In genomic region chr19:1929051-1929742, GRCh38 we compare ENCODE assay signal across 7 cellular contexts. TPM values are rescaled to one million over a fixed set of nuclear protein-coding genes. Genes with fewer than 3 reads are reported as not detected.
A peak's percentile ranks its signal among the peaks of the same experiment; 100 is the strongest.
DNase-seq lines count a peak whose midpoint lies in the region; ATAC-seq, FAIRE-seq and TF ChIP-seq lines count a peak whose summit lies in the region.

No MANE protein-coding gene starts in this region.

- no peak overlapping the region for H3K27ac ChIP-seq in RWPE2 (ENCODE audit: poor library complexity, severe bottlenecking)
- H3K27ac ChIP-seq in gastroesophageal sphincter: no peak overlapping the region
- no peak overlapping the region for H3K27ac ChIP-seq in testis

- TF ChIP-seq POLR2A in GM12892 (IDR thresholded peaks at IDR 0.05; ENCODE audit: low read depth, low read length) (no peak), gastroesophageal sphincter (IDR thresholded peaks at IDR 0.05) (no peak), testis (IDR thresholded peaks at IDR 0.05) (no peak)

- intact Hi-C loops in testis (cut with DNase I; ENCODE audit: low total_unique reads): no loop called here

- no peak for TF ChIP-seq EP300 in Ishikawa (IDR thresholded peaks at IDR 0.05; ENCODE audit: borderline replicate concordance)
- no peak for TF ChIP-seq EP300 in gastroesophageal sphincter (IDR thresholded peaks at IDR 0.05)

- FAIRE-seq in GM12892 (lab: Jason Lieb, UNC): peak; percentile 95

- H3K4me1 Mint-ChIP-seq in osteocyte (ENCODE audit: unreplicated experiment): peaks cover 8% of the 10 kb centered on the region

- peak overlapping the region; percentile 77 for H3K4me3 Mint-ChIP-seq in osteocyte (ENCODE audit: unreplicated experiment)

- WGBS in gastroesophageal sphincter (ENCODE audit: low coverage in 1 of 2), 2 donors: 24 to 30% methylated on average over 17 to 22 of the region's 42 CpGs
- 14 to 22% methylated on average over 11 to 42 of the region's 42 CpGs for WGBS in testis, 2 donors

- H3K36me3 Mint-ChIP-seq in osteocyte (ENCODE audit: unreplicated experiment): peaks cover 4% of the 10 kb centered on the region

- H3K27ac Mint-ChIP-seq in osteocyte (ENCODE audit: unreplicated experiment): no peak overlapping the region

- H3K4me3 ChIP-seq in RWPE2 (ENCODE audit: severe bottlenecking): peak overlapping the region; percentile 21
- peak overlapping the region in 1 of 2 donors; percentile 41 for H3K4me3 ChIP-seq in gastroesophageal sphincter
- H3K4me3 ChIP-seq in testis: no peak overlapping the region

- ATAC-seq in RWPE2 (ENCODE audit: low read depth) (peak; percentile 81), gastroesophageal sphincter (peak; percentile 87)

- H3K36me3 ChIP-seq in RWPE2 (ENCODE audit: low read depth) (0 out of 2 replicates have a peak, but pooled peaks cover 3% of the 10 kb centered on the region), gastroesophageal sphincter (peaks cover 0 to 18% of the 10 kb centered on the region in 2 donors), testis (ENCODE audit: low read depth, missing control alignments) (no peaks in the 10 kb centered on the region)

- no peaks in the 10 kb centered on the region for H3K27me3 Mint-ChIP-seq in osteocyte (ENCODE audit: unreplicated experiment)

- TF ChIP-seq CTCF in RWPE2 (IDR thresholded peaks at IDR 0.05; ENCODE audit: poor library complexity, severe bottlenecking) (peak; percentile 85), gastroesophageal sphincter (IDR thresholded peaks at IDR 0.05) (peak in 3 of 4 experiments; percentile 92 to 95 (median 92)), osteocyte (IDR thresholded peaks at IDR 0.05) (peak; percentile 87), testis (IDR thresholded peaks at IDR 0.05) (peak; percentile 73 to 91 (median 89))

- H3K9me3 ChIP-seq in RWPE2 (ENCODE audit: severe bottlenecking): peaks cover 3% of the 10 kb centered on the region
- H3K9me3 ChIP-seq in gastroesophageal sphincter: no peaks in the 10 kb centered on the region
- H3K9me3 ChIP-seq in testis: no peaks in the 10 kb centered on the region

- DNase-seq in GM12892 (ENCODE audit: insufficient read length) (peak; percentile 95), RWPE2 (ENCODE audit: low spot score) (peak; percentile 66), activated gamma-delta T cell (lab: John Stamatoyannopoulos, UW) (peak; percentile 60), osteocyte (ENCODE audit: extremely low spot score, unreplicated experiment) (peak; percentile 92), testis (peak; percentile 87)

- H3K9me3 Mint-ChIP-seq in osteocyte (ENCODE audit: unreplicated experiment): no peaks in the 10 kb centered on the region

- peak; percentile 76 for TF ChIP-seq RAD21 in Ishikawa (IDR thresholded peaks at IDR 0.05; ENCODE audit: low read depth)

- H3K4me1 ChIP-seq in RWPE2 (ENCODE audit: insufficient read depth, poor library complexity, severe bottlenecking) (no peaks in the 10 kb centered on the region), gastroesophageal sphincter (peaks cover 0 to 17% (median 9%) of the 10 kb centered on the region in 3 donors), testis (peaks cover 9% of the 10 kb centered on the region)

- no peaks in the 10 kb centered on the region for H3K27me3 ChIP-seq in RWPE2 (ENCODE audit: insufficient read depth, poor library complexity, severe bottlenecking)
- H3K27me3 ChIP-seq in gastroesophageal sphincter: no peaks in the 10 kb centered on the region
- H3K27me3 ChIP-seq in testis: no peaks in the 10 kb centered on the region

TF ChIP-seq in Ishikawa, 13 proteins besides CTCF, POLR2A, EP300 and RAD21:
- TF ChIP-seq USF1 (IDR thresholded peaks at IDR 0.05) (no peak), EGR1 (IDR thresholded peaks at IDR 0.05) (no peak), REST (IDR thresholded peaks at IDR 0.05; ENCODE audit: low read depth) (no peak), FOXM1 (IDR thresholded peaks at IDR 0.05; ENCODE audit: borderline replicate concordance, low read depth) (no peak), TCF12 (IDR thresholded peaks at IDR 0.05; ENCODE audit: low read depth) (peak; percentile 33; the same call in 1 of the 2 replicates), CREB1 (IDR thresholded peaks at IDR 0.05; ENCODE audit: low read depth) (no peak), NFIC (IDR thresholded peaks at IDR 0.05) (no peak), TEAD4 (IDR thresholded peaks at IDR 0.05) (no peak), ZBTB7A (IDR thresholded peaks at IDR 0.05; ENCODE audit: low read depth) (no peak), TAF1 (IDR thresholded peaks at IDR 0.05; ENCODE audit: low read depth) (0 out of 2 replicates have a peak, but pooled peaks have one; percentile 25), CEBPB (IDR thresholded peaks at IDR 0.05) (no peak), YY1 (IDR thresholded peaks at IDR 0.05; ENCODE audit: low read depth) (0 out of 2 replicates have a peak, but pooled peaks have one; percentile 30)
- TF ChIP-seq, protein P1, sequence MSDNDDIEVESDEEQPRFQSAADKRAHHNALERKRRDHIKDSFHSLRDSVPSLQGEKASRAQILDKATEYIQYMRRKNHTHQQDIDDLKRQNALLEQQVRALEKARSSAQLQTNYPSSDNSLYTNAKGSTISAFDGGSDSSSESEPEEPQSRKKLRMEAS (IDR thresholded peaks at IDR 0.05): no peak
TF ChIP-seq in Ishikawa: peak in this region for 3.

RNA-seq across cellular contexts. Expression of gene CSNK1G2, which starts 11.8 kb away (rescaled TPM):
- polyA plus RNA-seq in GM12892 (2012; ENCODE audit: missing spikeins): 22.4 TPM
- 10 to 100 TPM; 40.4 to 57.4 (median 46.2) TPM for total RNA-seq in gastroesophageal sphincter
- total RNA-seq in osteocyte: 71.6 and 72.2 TPM in 2 replicates
- total RNA-seq in testis: 100 to 1,000 TPM; 159 to 287 TPM
- 178 TPM for polyA plus RNA-seq in testis (ENCODE audit: insufficient read depth, low read depth, low replicate concordance)

RNA-seq across cellular contexts. Expression of gene ADAT3, which starts 24.0 kb away (rescaled TPM):
- polyA plus RNA-seq in GM12892 (2012; ENCODE audit: missing spikeins): not detected
- total RNA-seq in gastroesophageal sphincter: 1 to 10 TPM in 3 of 4 donors, under 1 TPM in 1; 0.47 to 4.2 (median 2.3) TPM
- total RNA-seq in osteocyte: 6.8 and 7.4 TPM in 2 replicates
- 10 to 100 TPM; 10.6 to 16.7 TPM for total RNA-seq in testis
- polyA plus RNA-seq in testis (ENCODE audit: insufficient read depth, low read depth, low replicate concordance): 1.1 TPM

RNA-seq across cellular contexts. Expression of gene SCAMP4, which starts 24.0 kb away (rescaled TPM):
- polyA plus RNA-seq in GM12892 (2012; ENCODE audit: missing spikeins): 7.2 TPM
- total RNA-seq in gastroesophageal sphincter (10 to 100 TPM; 48.6 to 73.4 (median 58.1) TPM), osteocyte (75.8 and 79.4 TPM in 2 replicates), testis (100 to 1,000 TPM in 1 of 2 donors, 10 to 100 TPM in 1; 80.1 to 108 TPM)
- 50.1 TPM for polyA plus RNA-seq in testis (ENCODE audit: insufficient read depth, low read depth, low replicate concordance)

RNA-seq across cellular contexts. Expression of gene ABHD17A, which starts 43.9 kb away (rescaled TPM):
- polyA plus RNA-seq in GM12892 (2012; ENCODE audit: missing spikeins): 5.0 TPM
- 100 to 1,000 TPM in 1 of 4 donors, 10 to 100 TPM in 3; 80.0 to 117 (median 91.0) TPM for total RNA-seq in gastroesophageal sphincter
- 63.4 and 64.0 TPM in 2 replicates for total RNA-seq in osteocyte
- total RNA-seq in testis: 100 to 1,000 TPM; 127 to 140 TPM
- polyA plus RNA-seq in testis (ENCODE audit: insufficient read depth, low read depth, low replicate concordance): 51.1 TPM
